1 cellular context compared by ENCODE assay signal in the genomic region with DNA sequence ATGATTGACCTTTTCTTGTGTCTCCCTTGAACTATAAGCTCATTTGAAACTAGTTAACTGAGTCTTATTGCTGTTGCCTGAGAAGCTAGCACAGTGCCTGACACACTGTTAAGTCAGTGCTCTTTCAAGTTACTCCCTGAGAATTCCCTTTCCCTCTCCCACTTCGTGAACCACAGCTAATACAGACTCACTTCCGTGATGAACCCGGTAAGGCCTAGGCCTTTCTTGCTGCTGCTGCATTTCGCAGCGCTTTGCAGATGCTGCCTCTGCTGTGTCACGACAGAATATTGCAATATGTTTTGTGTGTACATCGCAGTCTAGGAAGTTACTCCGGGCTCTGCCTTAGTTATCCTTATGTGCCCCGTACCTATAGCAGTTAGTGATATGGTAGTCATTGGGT.
TF ChIP-seq lines count a peak whose summit lies in the region.

No MANE protein-coding gene starts in this region.

TF ChIP-seq in WTC11, 78 proteins besides CTCF, POLR2A, EP300 and RAD21:
- TF ChIP-seq, protein P1, sequence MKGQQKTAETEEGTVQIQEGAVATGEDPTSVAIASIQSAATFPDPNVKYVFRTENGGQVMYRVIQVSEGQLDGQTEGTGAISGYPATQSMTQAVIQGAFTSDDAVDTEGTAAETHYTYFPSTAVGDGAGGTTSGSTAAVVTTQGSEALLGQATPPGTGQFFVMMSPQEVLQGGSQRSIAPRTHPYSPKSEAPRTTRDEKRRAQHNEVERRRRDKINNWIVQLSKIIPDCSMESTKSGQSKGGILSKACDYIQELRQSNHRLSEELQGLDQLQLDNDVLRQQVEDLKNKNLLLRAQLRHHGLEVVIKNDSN (CRISPR knock-in tag; IDR thresholded peaks at IDR 0.05), result no peak
- TF ChIP-seq GTF2I (CRISPR knock-in tag; conservative IDR thresholded peaks at IDR 0.05) (no peak), ZNF138 (CRISPR knock-in tag; conservative IDR thresholded peaks at IDR 0.05) (no peak), JAZF1 (CRISPR knock-in tag; IDR thresholded peaks at IDR 0.05) (no peak), ZNF416 (CRISPR knock-in tag; IDR thresholded peaks at IDR 0.05) (no peak), NFYB (CRISPR knock-in tag; conservative IDR thresholded peaks at IDR 0.05; ENCODE audit: low read depth) (no peak), FOXK1 (CRISPR knock-in tag; IDR thresholded peaks at IDR 0.05) (no peak), SP1 (CRISPR knock-in tag; conservative IDR thresholded peaks at IDR 0.05) (no peak), SMAD4 (CRISPR knock-in tag; IDR thresholded peaks at IDR 0.05) (no peak)
- TF ChIP-seq, protein P2, sequence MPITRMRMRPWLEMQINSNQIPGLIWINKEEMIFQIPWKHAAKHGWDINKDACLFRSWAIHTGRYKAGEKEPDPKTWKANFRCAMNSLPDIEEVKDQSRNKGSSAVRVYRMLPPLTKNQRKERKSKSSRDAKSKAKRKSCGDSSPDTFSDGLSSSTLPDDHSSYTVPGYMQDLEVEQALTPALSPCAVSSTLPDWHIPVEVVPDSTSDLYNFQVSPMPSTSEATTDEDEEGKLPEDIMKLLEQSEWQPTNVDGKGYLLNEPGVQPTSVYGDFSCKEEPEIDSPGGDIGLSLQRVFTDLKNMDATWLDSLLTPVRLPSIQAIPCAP (CRISPR knock-in tag; IDR thresholded peaks at IDR 0.05), result no peak
- TF ChIP-seq, protein P3, sequence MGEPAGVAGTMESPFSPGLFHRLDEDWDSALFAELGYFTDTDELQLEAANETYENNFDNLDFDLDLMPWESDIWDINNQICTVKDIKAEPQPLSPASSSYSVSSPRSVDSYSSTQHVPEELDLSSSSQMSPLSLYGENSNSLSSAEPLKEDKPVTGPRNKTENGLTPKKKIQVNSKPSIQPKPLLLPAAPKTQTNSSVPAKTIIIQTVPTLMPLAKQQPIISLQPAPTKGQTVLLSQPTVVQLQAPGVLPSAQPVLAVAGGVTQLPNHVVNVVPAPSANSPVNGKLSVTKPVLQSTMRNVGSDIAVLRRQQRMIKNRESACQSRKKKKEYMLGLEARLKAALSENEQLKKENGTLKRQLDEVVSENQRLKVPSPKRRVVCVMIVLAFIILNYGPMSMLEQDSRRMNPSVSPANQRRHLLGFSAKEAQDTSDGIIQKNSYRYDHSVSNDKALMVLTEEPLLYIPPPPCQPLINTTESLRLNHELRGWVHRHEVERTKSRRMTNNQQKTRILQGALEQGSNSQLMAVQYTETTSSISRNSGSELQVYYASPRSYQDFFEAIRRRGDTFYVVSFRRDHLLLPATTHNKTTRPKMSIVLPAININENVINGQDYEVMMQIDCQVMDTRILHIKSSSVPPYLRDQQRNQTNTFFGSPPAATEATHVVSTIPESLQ (CRISPR knock-in tag; IDR thresholded peaks at IDR 0.05), result no peak
- TF ChIP-seq, protein P4, sequence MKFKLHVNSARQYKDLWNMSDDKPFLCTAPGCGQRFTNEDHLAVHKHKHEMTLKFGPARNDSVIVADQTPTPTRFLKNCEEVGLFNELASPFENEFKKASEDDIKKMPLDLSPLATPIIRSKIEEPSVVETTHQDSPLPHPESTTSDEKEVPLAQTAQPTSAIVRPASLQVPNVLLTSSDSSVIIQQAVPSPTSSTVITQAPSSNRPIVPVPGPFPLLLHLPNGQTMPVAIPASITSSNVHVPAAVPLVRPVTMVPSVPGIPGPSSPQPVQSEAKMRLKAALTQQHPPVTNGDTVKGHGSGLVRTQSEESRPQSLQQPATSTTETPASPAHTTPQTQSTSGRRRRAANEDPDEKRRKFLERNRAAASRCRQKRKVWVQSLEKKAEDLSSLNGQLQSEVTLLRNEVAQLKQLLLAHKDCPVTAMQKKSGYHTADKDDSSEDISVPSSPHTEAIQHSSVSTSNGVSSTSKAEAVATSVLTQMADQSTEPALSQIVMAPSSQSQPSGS (CRISPR knock-in tag; IDR thresholded peaks at IDR 0.05; ENCODE audit: borderline replicate concordance, low read depth), result no peak
- TF ChIP-seq, protein P5, sequence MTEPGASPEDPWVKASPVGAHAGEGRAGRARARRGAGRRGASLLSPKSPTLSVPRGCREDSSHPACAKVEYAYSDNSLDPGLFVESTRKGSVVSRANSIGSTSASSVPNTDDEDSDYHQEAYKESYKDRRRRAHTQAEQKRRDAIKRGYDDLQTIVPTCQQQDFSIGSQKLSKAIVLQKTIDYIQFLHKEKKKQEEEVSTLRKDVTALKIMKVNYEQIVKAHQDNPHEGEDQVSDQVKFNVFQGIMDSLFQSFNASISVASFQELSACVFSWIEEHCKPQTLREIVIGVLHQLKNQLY (CRISPR knock-in tag; IDR thresholded peaks at IDR 0.05), result no peak
- TF ChIP-seq, protein P6, sequence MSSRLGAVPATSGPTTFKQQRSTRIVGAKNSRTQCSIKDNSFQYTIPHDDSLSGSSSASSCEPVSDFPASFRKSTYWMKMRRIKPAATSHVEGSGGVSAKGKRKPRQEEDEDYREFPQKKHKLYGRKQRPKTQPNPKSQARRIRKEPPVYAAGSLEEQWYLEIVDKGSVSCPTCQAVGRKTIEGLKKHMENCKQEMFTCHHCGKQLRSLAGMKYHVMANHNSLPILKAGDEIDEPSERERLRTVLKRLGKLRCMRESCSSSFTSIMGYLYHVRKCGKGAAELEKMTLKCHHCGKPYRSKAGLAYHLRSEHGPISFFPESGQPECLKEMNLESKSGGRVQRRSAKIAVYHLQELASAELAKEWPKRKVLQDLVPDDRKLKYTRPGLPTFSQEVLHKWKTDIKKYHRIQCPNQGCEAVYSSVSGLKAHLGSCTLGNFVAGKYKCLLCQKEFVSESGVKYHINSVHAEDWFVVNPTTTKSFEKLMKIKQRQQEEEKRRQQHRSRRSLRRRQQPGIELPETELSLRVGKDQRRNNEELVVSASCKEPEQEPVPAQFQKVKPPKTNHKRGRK (CRISPR knock-in tag; IDR thresholded peaks at IDR 0.05; ENCODE audit: borderline replicate concordance), result no peak
TF ChIP-seq in WTC11: peak in this region for 0.
